Comparison of ENCODE assay signal across 23 cellular contexts in the genomic region with DNA sequence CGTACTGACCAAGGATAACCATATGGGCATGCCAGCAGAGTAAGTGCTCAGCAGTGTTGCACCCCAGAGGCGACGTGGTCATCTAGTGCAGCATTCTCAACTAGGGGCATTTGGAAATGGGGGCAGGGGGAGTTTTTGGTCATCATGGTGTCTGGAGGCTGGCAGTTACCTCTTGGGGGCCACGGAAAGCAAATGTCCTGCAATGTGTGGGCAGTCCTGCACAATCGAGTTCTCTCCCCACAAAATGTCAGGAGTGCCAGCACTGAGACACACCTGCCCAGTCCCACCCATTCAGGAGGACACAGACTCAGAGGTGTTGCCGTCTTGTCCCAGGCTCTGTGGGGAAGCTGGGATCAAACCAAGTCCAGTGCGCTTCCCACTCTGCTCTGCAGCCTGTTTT. TPM values are rescaled to one million over a fixed set of nuclear protein-coding genes. Genes with fewer than 3 reads are reported as not detected.
DNase-seq lines count a peak whose midpoint lies in the region; ATAC-seq and TF ChIP-seq lines count a peak whose summit lies in the region.
"Had no signal": no experiment of that assay in that cellular context is flagged by ENCODE, and none has a peak within 500 bp of the region (broad histone marks: within the 10 kb centered on the region; RNA-seq: fewer than 3 reads in every experiment).

No MANE protein-coding gene starts in this region.

- H3K4me3 Mint-ChIP-seq in T-helper 17 cell, result peak overlapping the region; percentile 45
- H3K4me3 Mint-ChIP-seq: CD14-positive monocyte; CD4-positive, alpha-beta T cell; GM23338 had no signal

- no peak for TF ChIP-seq CTCF in GM20000 (IDR thresholded peaks at IDR 0.05; ENCODE audit: extremely low read depth, missing control alignments)

- H3K27ac ChIP-seq in neuronal stem cell (replicated peaks; ENCODE audit: low read length), result no peak overlapping the region
- H3K27ac ChIP-seq: A549; BLaER1 treated with 17β-estradiol and CSF1 and Interleukin-3, amounts not matched to agents 10 nM and 100 nM had no signal

- H3K79me1 ChIP-seq in neuronal stem cell (ENCODE audit: low read depth, low read length), result no peaks in the 10 kb centered on the region

- H3K36me3 ChIP-seq in neuronal stem cell (replicated peaks in 1 of 2; ENCODE audit: control insufficient read depth in 2 of 2, insufficient read depth in 2 of 2, low read length in 2 of 2), result peaks cover 0 to 8% of the 10 kb centered on the region in 2 donors
- H3K36me3 ChIP-seq: BLaER1 treated with 17β-estradiol and CSF1 and Interleukin-3, amounts not matched to agents 10 nM and 100 nM had no signal

- H2BK12ac ChIP-seq in neuronal stem cell (ENCODE audit: low read length), result no peak overlapping the region

- WGBS in neuronal stem cell (ENCODE audit: extremely low coverage in 2 of 2, insufficient read length in 2 of 2, insufficient replicate concordance in 1 of 2), 2 donors, result no CpG with 5 or more reads among the region's 7 CpGs

- peaks cover 11% of the 10 kb centered on the region for H3K27me3 Mint-ChIP-seq in T-helper 17 cell
- H3K27me3 Mint-ChIP-seq: CD4-positive, alpha-beta T cell had no signal

- no peak overlapping the region for H3K9ac ChIP-seq in neuronal stem cell (ENCODE audit: low read depth, low read length, poor library complexity)
- H3K9ac ChIP-seq: BLaER1 treated with 17β-estradiol and CSF1 and Interleukin-3, amounts not matched to agents 10 nM and 100 nM had no signal

- H2AFZ ChIP-seq in neuronal stem cell (ENCODE audit: low read length), result no peak overlapping the region
- H2AFZ ChIP-seq: GM23338 had no signal

- no peak overlapping the region for H2AK5ac ChIP-seq in neuronal stem cell (ENCODE audit: low read depth, low read length)

- peaks cover 15% of the 10 kb centered on the region for H3K4me1 Mint-ChIP-seq in T-helper 17 cell

- peak overlapping the region; percentile 35 for H3K23ac ChIP-seq in neuronal stem cell (ENCODE audit: low read depth, low read length, poor library complexity)

- H3K4me1 ChIP-seq in neuronal stem cell (ENCODE audit: control insufficient read depth in 2 of 2, insufficient read depth in 1 of 2, low read depth in 1 of 2, low read length in 2 of 2), result peaks cover 13 to 15% of the 10 kb centered on the region in 2 donors
- H3K4me1 ChIP-seq: A549 had no signal

- no peak overlapping the region for H3K14ac ChIP-seq in neuronal stem cell (ENCODE audit: low read length)

- no peak for ATAC-seq in T-helper 17 cell
- ATAC-seq in HG03460 (IDR thresholded peaks at IDR 0.05; ENCODE audit: unreplicated experiment), result no peak
- ATAC-seq in GM21515 (IDR thresholded peaks at IDR 0.05; ENCODE audit: unreplicated experiment), result no peak
- ATAC-seq: A549, GM23338 had no signal

- no peaks in the 10 kb centered on the region for H3K36me3 Mint-ChIP-seq in T-helper 17 cell (ENCODE audit: low read depth)

- no peak overlapping the region for H3K18ac ChIP-seq in neuronal stem cell (ENCODE audit: low read length)

- H4K91ac ChIP-seq in neuronal stem cell (ENCODE audit: low read depth, low read length, poor library complexity), result no peak overlapping the region

- H4K8ac ChIP-seq in neuronal stem cell (ENCODE audit: low read depth, low read length), result no peak overlapping the region

- H2BK120ac ChIP-seq in neuronal stem cell (ENCODE audit: low read depth, low read length), result no peak overlapping the region

- H3K4ac ChIP-seq in neuronal stem cell (ENCODE audit: low read length), result no peak overlapping the region

- H3K4me2 ChIP-seq in neuronal stem cell (ENCODE audit: insufficient read depth, low read length, poor library complexity, severe bottlenecking), result no peak overlapping the region
- H3K4me2 ChIP-seq: A549, GM23338 had no signal

- peak; percentile 20 for DNase-seq in GM20000 (ENCODE audit: low spot score)
- no peak for DNase-seq in T-helper 17 cell
- no peak for DNase-seq in neuronal stem cell (ENCODE audit: low spot score)
- no peak for DNase-seq in DMS53 treated with DMSO at 0.1 percent for 48 hours (lab: John Stamatoyannopoulos, UW; ENCODE audit: unreplicated experiment)
- DNase-seq in ecto neural progenitor cell (ENCODE audit: low spot score), result no peak
- DNase-seq: ACHN; AML-193; BE2C; CD4-positive, alpha-beta T cell; CD8-positive, alpha-beta memory T cell; DMS 273 treated with DMSO at 0.1 percent for 48 hours; DMS79 treated with DMSO at 0.1 percent for 48 hours; GF-D8 had no signal

- H3K4me3 ChIP-seq in neuronal stem cell (ENCODE audit: low read length in 2 of 2), result no peak overlapping the region
- H3K4me3 ChIP-seq: A549; BLaER1 treated with 17β-estradiol and CSF1 and Interleukin-3, amounts not matched to agents 10 nM and 100 nM; GM23338; HAP-1 had no signal

- H3K9me3 ChIP-seq in T-helper 17 cell (ENCODE audit: control insufficient read depth, low read length, poor library complexity, severe bottlenecking) (no peaks in the 10 kb centered on the region), neuronal stem cell (replicated peaks in 1 of 2; ENCODE audit: control insufficient read depth in 2 of 2, insufficient read depth in 1 of 2, low read depth in 1 of 2, low read length in 2 of 2) (no peaks in the 10 kb centered on the region)
- H3K9me3 ChIP-seq: A549; BE2C; BLaER1 treated with 17β-estradiol and CSF1 and Interleukin-3, amounts not matched to agents 10 nM and 100 nM; HAP-1 had no signal

- H3K27ac Mint-ChIP-seq in T-helper 17 cell, result no peak overlapping the region
- H3K27ac Mint-ChIP-seq: CD4-positive, alpha-beta T cell; GM23338 had no signal

- H3K27me3 ChIP-seq in neuronal stem cell (ENCODE audit: control insufficient read depth in 3 of 3, insufficient read depth in 3 of 3, low read depth in 1 of 3, low read length in 3 of 3), result no peaks in the 10 kb centered on the region
- H3K27me3 ChIP-seq: BE2C had no signal

- no peak overlapping the region for H2BK15ac ChIP-seq in neuronal stem cell (ENCODE audit: low read length)

- H2BK5ac ChIP-seq in neuronal stem cell (ENCODE audit: low read length), result no peak overlapping the region

RNA-seq across cellular contexts. Expression of gene RASL10B, which starts 3.0 kb away (rescaled TPM):
- total RNA-seq in T-helper 17 cell, result under 1 TPM; 0.10 to 0.50 TPM
- 20.8 TPM for polyA plus RNA-seq in neuronal stem cell (2013, experiment 1 of 2)
- polyA plus RNA-seq in neuronal stem cell (2013, experiment 2 of 2), result 20.9 TPM
- polyA plus RNA-seq: CD14-positive monocyte had no signal

RNA-seq across cellular contexts. Expression of gene GAS2L2, which starts 18.6 kb away (rescaled TPM):
- total RNA-seq in T-helper 17 cell, result not detected
- 0.15 TPM for polyA plus RNA-seq in neuronal stem cell (2013, experiment 1 of 2)
- 0.19 TPM for polyA plus RNA-seq in neuronal stem cell (2013, experiment 2 of 2)
- total RNA-seq: Daoy, G401, GM23338 had no signal
- polyA plus RNA-seq: CD14-positive monocyte; CD8-positive, alpha-beta memory T cell had no signal

RNA-seq across cellular contexts. Expression of gene C17orf50, which starts 26.3 kb away (rescaled TPM):
- total RNA-seq in T-helper 17 cell, result not detected
- 0.24 TPM for polyA plus RNA-seq in neuronal stem cell (2013, experiment 1 of 2)
- 0.32 TPM for polyA plus RNA-seq in neuronal stem cell (2013, experiment 2 of 2)
- total RNA-seq: CD4-positive, alpha-beta T cell; CD8-positive, alpha-beta memory T cell; Daoy; G401; H4 had no signal
- polyA plus RNA-seq: CD14-positive monocyte; CD8-positive, alpha-beta memory T cell had no signal
